In genomic region chr14:30994681-30995620, GRCh38 we compare ENCODE assay signal across 9 cellular contexts. TPM values are rescaled to one million over a fixed set of nuclear protein-coding genes. Genes with fewer than 3 reads are reported as not detected.
DNase-seq lines count a peak whose midpoint lies in the region; ATAC-seq, FAIRE-seq and TF ChIP-seq lines count a peak whose summit lies in the region.
"Had no signal": no experiment of that assay in that cellular context is flagged by ENCODE, and none has a peak within 500 bp of the region (broad histone marks: within the 10 kb centered on the region; RNA-seq: fewer than 3 reads in every experiment).

No MANE protein-coding gene starts in this region.

- H3K4me1 Mint-ChIP-seq in MCF 10A (ENCODE audit: insufficient read depth, unreplicated experiment) = peaks cover 11% of the 10 kb centered on the region

- H3K27me3 Mint-ChIP-seq in MCF 10A (ENCODE audit: insufficient read depth, unreplicated experiment) = no peaks in the 10 kb centered on the region

- TF ChIP-seq POLR2A in breast epithelium (IDR thresholded peaks at IDR 0.05) (no peak), endothelial cell of umbilical vein (IDR thresholded peaks at IDR 0.05; ENCODE audit: low read depth, low read length) (no peak)

- H3K9me3 ChIP-seq in breast epithelium (peaks cover 0 to 10% of the 10 kb centered on the region in 2 donors), endothelial cell of umbilical vein (replicated peaks; ENCODE audit: control insufficient read depth, insufficient read depth, low read length) (no peaks in the 10 kb centered on the region), subcutaneous abdominal adipose tissue (ENCODE audit: control insufficient read depth in 5 of 5, low read length in 5 of 5) (peaks cover 0 to 10% (median 7%) of the 10 kb centered on the region in 5 donors)

- no peak overlapping the region for H3K4me3 ChIP-seq in breast epithelium
- H3K4me3 ChIP-seq in endothelial cell of umbilical vein (replicated peaks in 1 of 3; ENCODE audit: insufficient read depth in 1 of 3, low read depth in 1 of 3, low read length in 3 of 3) = no peak overlapping the region
- no peak overlapping the region for H3K4me3 ChIP-seq in subcutaneous abdominal adipose tissue (ENCODE audit: low read depth in 1 of 5, low read length in 5 of 5)

- peak overlapping the region; percentile 22 for H3K9ac ChIP-seq in endothelial cell of umbilical vein (replicated peaks; ENCODE audit: extremely low read depth, insufficient read depth, low read length)
- peak overlapping the region in 2 of 5 donors; percentile 16 to 56 for H3K9ac ChIP-seq in subcutaneous abdominal adipose tissue (ENCODE audit: low read length in 5 of 5)

- POLR2A ChIA-PET in MCF 10A (lab: Yijun Ruan, JAX) (interaction anchor here (0.6 to 1.4 kb wide), 5 partner anchors 10 to 398 kb away, joined by 3 to 16 read pairs (median 4); partner anchors contain the start of gene STRN3), endothelial cell of umbilical vein (lab: Charles Lee) (no interaction called here), RWPE1 (lab: Yijun Ruan, JAX; ENCODE audit: low non-redundant PET) (no interaction called here)

- H3K4me3 Mint-ChIP-seq in MCF 10A (ENCODE audit: unreplicated experiment) = peak overlapping the region; percentile 14

- H3K27me3 ChIP-seq in breast epithelium (no peaks in the 10 kb centered on the region), endothelial cell of umbilical vein (ENCODE audit: control insufficient read depth in 2 of 2, insufficient read depth in 2 of 2, low read length in 2 of 2) (no peaks in the 10 kb centered on the region), subcutaneous abdominal adipose tissue (ENCODE audit: control insufficient read depth in 5 of 5, insufficient read depth in 4 of 5, low read length in 5 of 5) (no peaks in the 10 kb centered on the region)

- peaks cover 96% of the 10 kb centered on the region for H3K79me2 ChIP-seq in endothelial cell of umbilical vein (ENCODE audit: control insufficient read depth, insufficient read depth, low read length)

- H3K4me1 ChIP-seq in breast epithelium (peaks cover 0 to 3% of the 10 kb centered on the region in 2 donors), endothelial cell of umbilical vein (ENCODE audit: control insufficient read depth, extremely low read depth, insufficient read depth, low read length) (peaks cover 21% of the 10 kb centered on the region), subcutaneous abdominal adipose tissue (ENCODE audit: control insufficient read depth in 5 of 5, insufficient read depth in 5 of 5, low read length in 5 of 5) (peaks cover 1 to 35% (median 26%) of the 10 kb centered on the region in 5 donors)

- peak; percentile 66 for FAIRE-seq in endothelial cell of umbilical vein (lab: Jason Lieb, UNC)

- TF ChIP-seq CTCF in MCF 10A (IDR thresholded peaks at IDR 0.05; ENCODE audit: unreplicated experiment) (no peak), breast epithelium (IDR thresholded peaks at IDR 0.05) (no peak), endothelial cell of umbilical vein (IDR thresholded peaks at IDR 0.05; ENCODE audit: extremely low read depth in 1 of 2, insufficient read depth in 1 of 2, low read depth in 1 of 2, low read length in 2 of 2) (no peak), RWPE1 (conservative IDR thresholded peaks at IDR 0.05; ENCODE audit: low read depth) (no peak)

- DNase-seq in MCF 10A (ENCODE audit: unreplicated experiment) = peak; percentile 16
- DNase-seq in breast epithelium (ENCODE audit: low spot score in 2 of 2) = no peak
- DNase-seq in endothelial cell of umbilical vein (ENCODE audit: low read depth, low spot score) = peak; percentile 66
- no peak for DNase-seq in RWPE1 (ENCODE audit: low spot score)
- no peak for DNase-seq in AML-193 (lab: John Stamatoyannopoulos, UW)
- no peak for DNase-seq in NCI-H446 (lab: John Stamatoyannopoulos, UW)
- DNase-seq: head of caudate nucleus had no signal

- dilution Hi-C loops in endothelial cell of umbilical vein (cut with MboI; ENCODE audit: extremely low pct_ligation_motif_present, low sequenced_read_pairs) = no loop called here

- no TSS peak for BruUV-seq in MCF 10A (replicated peaks; lab: Mats Ljungman, UMichigan)
- BruUV-seq in endothelial cell of umbilical vein (replicated peaks; lab: Mats Ljungman, UMichigan) = no TSS peak

- H3K9me3 Mint-ChIP-seq in MCF 10A (ENCODE audit: unreplicated experiment) = no peaks in the 10 kb centered on the region

- CTCF ChIA-PET in MCF 10A (lab: Yijun Ruan, JAX) = interaction anchor here (0.6 to 0.7 kb wide), 4 partner anchors 10 to 386 kb away, joined by 3 to 5 read pairs (median 4); no protein-coding TSS in a partner anchor
- CTCF ChIA-PET in endothelial cell of umbilical vein (lab: Charles Lee) = interaction anchor here (1.0 to 1.4 kb wide), 7 partner anchors 10 to 88 kb away, joined by 3 to 7 read pairs (median 4); partner anchors contain the start of gene AP4S1
- CTCF ChIA-PET in RWPE1 (lab: Yijun Ruan, JAX) = no interaction called here

- H3K36me3 ChIP-seq in breast epithelium = no peaks in the 10 kb centered on the region
- H3K36me3 ChIP-seq in endothelial cell of umbilical vein (ENCODE audit: control insufficient read depth in 2 of 2, extremely low read depth in 1 of 2, insufficient read depth in 2 of 2, low read length in 2 of 2) = peaks cover 0 to 2% of the 10 kb centered on the region in 2 experiments
- H3K36me3 ChIP-seq in subcutaneous abdominal adipose tissue (ENCODE audit: control insufficient read depth in 5 of 5, insufficient read depth in 5 of 5, low read length in 5 of 5) = peaks cover 0 to 2% (median 0%) of the 10 kb centered on the region in 5 donors

- H3K9me1 ChIP-seq in endothelial cell of umbilical vein (replicated peaks; ENCODE audit: control insufficient read depth, extremely low read depth, insufficient read depth, low read length) = peaks cover 6% of the 10 kb centered on the region

- intact Hi-C loops in MCF 10A (cut with micrococcal nuclease) (no loop called here), breast epithelium (cut with DNase I; ENCODE audit: low total_unique reads) (no loop called here), endothelial cell of umbilical vein (cut with micrococcal nuclease) (loop anchor here (2.0 kb wide), 1 partner anchor 46 kb away; no protein-coding TSS in a partner anchor)

- H3K27ac ChIP-seq in breast epithelium = peak overlapping the region in 1 of 2 donors; percentile 9
- H3K27ac ChIP-seq in endothelial cell of umbilical vein (ENCODE audit: insufficient read depth, low read depth, low read length) = peak overlapping the region; percentile 55
- H3K27ac ChIP-seq in subcutaneous abdominal adipose tissue (ENCODE audit: low read depth, low read length) = peak overlapping the region; percentile 67
- no peak overlapping the region for H3K27ac ChIP-seq in RWPE1

- H2AFZ ChIP-seq in endothelial cell of umbilical vein (ENCODE audit: low read depth, low read length) = no peak overlapping the region

- H3K36me3 Mint-ChIP-seq in MCF 10A (ENCODE audit: insufficient read depth, unreplicated experiment) = peaks cover 11% of the 10 kb centered on the region

- peak overlapping the region; percentile 71 for H3K27ac Mint-ChIP-seq in MCF 10A (ENCODE audit: low read depth, unreplicated experiment)

- peak overlapping the region; percentile 58 for H3K4me2 ChIP-seq in endothelial cell of umbilical vein (ENCODE audit: insufficient read depth, low read length)

- peak; percentile 59 for ATAC-seq in HG03558 (IDR thresholded peaks at IDR 0.05; ENCODE audit: extremely low read depth, unreplicated experiment)

- H4K20me1 ChIP-seq in endothelial cell of umbilical vein (replicated peaks; ENCODE audit: control insufficient read depth, extremely low read depth, insufficient read depth, low read length) = peaks cover 17% of the 10 kb centered on the region

TF ChIP-seq in endothelial cell of umbilical vein, 7 proteins besides CTCF, POLR2A, EP300 and RAD21:
- TF ChIP-seq JUN (IDR thresholded peaks at IDR 0.05; ENCODE audit: borderline replicate concordance, insufficient read depth, insufficient read length, low read depth) (peak; percentile 43), FOS (IDR thresholded peaks at IDR 0.05; ENCODE audit: borderline replicate concordance, insufficient read depth, low read length) (peak; percentile 45), POLR2AphosphoS5 (IDR thresholded peaks at IDR 0.05; ENCODE audit: insufficient read depth, low read depth, low read length) (no peak)

RNA-seq across cellular contexts. Expression of gene AP4S1, which starts 30.5 kb away (rescaled TPM):
- 13.4 TPM in 2 replicates for total RNA-seq in MCF 10A (2022)
- 10 to 100 TPM in 1 of 3 donors, 1 to 10 TPM in 2; 4.5 to 11.1 (median 5.2) TPM for total RNA-seq in breast epithelium
- total RNA-seq in endothelial cell of umbilical vein = 7.2 TPM in 2 replicates
- polyA plus RNA-seq in endothelial cell of umbilical vein = 1.9 and 2.8 TPM in 2 replicates
- polyA plus RNA-seq in endothelial cell of umbilical vein (2011; cell fraction: cytosol; rRNA removed) = 3.9 and 4.5 TPM in 2 replicates
- polyA plus RNA-seq in endothelial cell of umbilical vein (2011; cell fraction: nucleus; rRNA removed) = 4.1 and 6.1 TPM in 2 replicates
- 3.4 and 4.4 TPM in 2 replicates for polyA plus RNA-seq in endothelial cell of umbilical vein (2012)
- 5.1 and 6.7 TPM in 2 replicates for polyA minus RNA-seq in endothelial cell of umbilical vein
- 4.7 TPM for polyA minus RNA-seq in endothelial cell of umbilical vein (2011; cell fraction: cytosol; rRNA and poly(A)+ RNA removed)
- polyA minus RNA-seq in endothelial cell of umbilical vein (2011; cell fraction: nucleus; rRNA and poly(A)+ RNA removed) = 5.0 and 7.1 TPM in 2 replicates

RNA-seq across cellular contexts. Expression of gene STRN3, which starts 31.2 kb away (rescaled TPM):
- 36.6 and 40.7 TPM in 2 replicates for total RNA-seq in MCF 10A (2022)
- 10 to 100 TPM; 43.5 to 60.7 (median 43.6) TPM for total RNA-seq in breast epithelium
- 35.1 and 39.1 TPM in 2 replicates for total RNA-seq in endothelial cell of umbilical vein
- 8.1 and 8.4 TPM in 2 replicates for polyA plus RNA-seq in endothelial cell of umbilical vein
- polyA plus RNA-seq in endothelial cell of umbilical vein (2011; cell fraction: cytosol; rRNA removed) = 8.4 and 9.3 TPM in 2 replicates
- 32.6 and 34.6 TPM in 2 replicates for polyA plus RNA-seq in endothelial cell of umbilical vein (2011; cell fraction: nucleus; rRNA removed)
- polyA plus RNA-seq in endothelial cell of umbilical vein (2012) = 18.0 and 20.6 TPM in 2 replicates
- polyA minus RNA-seq in endothelial cell of umbilical vein = 43.9 and 45.6 TPM in 2 replicates
- polyA minus RNA-seq in endothelial cell of umbilical vein (2011; cell fraction: cytosol; rRNA and poly(A)+ RNA removed) = 14.0 TPM
- polyA minus RNA-seq in endothelial cell of umbilical vein (2011; cell fraction: nucleus; rRNA and poly(A)+ RNA removed) = 69.1 and 94.1 TPM in 2 replicates

Comparison
In these comparisons a context has a peak if more than half of its experiments do, and no peak if none do; other contexts are left out.
1. DNase-seq: peak in MCF 10A (single experiment) and endothelial cell of umbilical vein (single experiment); none in breast epithelium (0 of 2), RWPE1 (single experiment), AML-193 (0 of 2) and NCI-H446 (0 of 2).